Comparison of ENCODE assay signal across 25 cellular contexts in the genomic region with DNA sequence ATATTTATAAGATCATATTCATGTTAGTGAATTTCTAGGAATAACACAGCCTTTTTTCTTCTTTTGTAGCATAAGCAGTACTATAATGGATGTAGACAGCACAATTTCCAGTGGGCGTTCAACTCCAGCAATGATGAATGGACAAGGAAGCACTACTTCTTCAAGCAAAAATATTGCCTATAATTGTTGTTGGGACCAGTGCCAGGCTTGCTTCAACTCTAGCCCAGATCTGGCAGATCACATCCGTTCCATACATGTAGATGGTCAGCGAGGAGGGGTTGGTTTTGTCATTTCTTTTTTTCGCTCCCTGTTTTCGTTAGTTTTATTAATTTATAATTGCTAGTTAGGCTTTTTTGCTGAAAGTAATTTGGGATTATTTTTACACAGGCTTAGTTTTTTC. TPM values are rescaled to one million over a fixed set of nuclear protein-coding genes. Genes with fewer than 3 reads are reported as not detected.
DNase-seq lines count a peak whose midpoint lies in the region; ATAC-seq, FAIRE-seq and TF ChIP-seq lines count a peak whose summit lies in the region.
"Had no signal": no experiment of that assay in that cellular context is flagged by ENCODE, and none has a peak within 500 bp of the region (broad histone marks: within the 10 kb centered on the region; RNA-seq: fewer than 3 reads in every experiment).

No MANE protein-coding gene starts in this region.

- peaks cover 60% of the 10 kb centered on the region for H3K36me3 Mint-ChIP-seq in activated T-helper 17 cell treated with anti-CD3 and anti-CD28 coated beads, Interleukin-2, amount 50 U/mL, for 72 hours (ENCODE audit: low read depth)
- H3K36me3 Mint-ChIP-seq in nephron (ENCODE audit: low read depth) (peaks cover 52% of the 10 kb centered on the region), endodermal cell (ENCODE audit: low read depth) (peaks cover 57% of the 10 kb centered on the region)

- no peaks in the 10 kb centered on the region for H3K27me3 Mint-ChIP-seq in activated T-helper 17 cell treated with anti-CD3 and anti-CD28 coated beads, Interleukin-2, amount 50 U/mL, for 72 hours
- H3K27me3 Mint-ChIP-seq in nephron (ENCODE audit: low read depth) (no peaks in the 10 kb centered on the region), endodermal cell (ENCODE audit: insufficient read depth) (no peaks in the 10 kb centered on the region)
- H3K27me3 Mint-ChIP-seq: activated CD4-positive, alpha-beta memory T cell treated with anti-CD3 and anti-CD28 coated beads, Interleukin-2, amount 10 ng/mL, durations not matched to agents 7 days and 5 days; naive B cell had no signal

- peaks cover 20% of the 10 kb centered on the region for H3K4me1 Mint-ChIP-seq in activated T-helper 17 cell treated with anti-CD3 and anti-CD28 coated beads, Interleukin-2, amount 50 U/mL, for 72 hours
- H3K4me1 Mint-ChIP-seq in nephron (peaks cover 52% of the 10 kb centered on the region), endodermal cell (peaks cover 17% of the 10 kb centered on the region)

- DNase-seq in NCI-H1436 (lab: John Stamatoyannopoulos, UW): peak; percentile 4
- no peak for DNase-seq in NCI-H1436 treated with DMSO at 0.1 percent for 48 hours (lab: John Stamatoyannopoulos, UW)
- DNase-seq in NCI-H2227 (lab: John Stamatoyannopoulos, UW; ENCODE audit: unreplicated experiment): peak; percentile 39
- DNase-seq in endodermal cell: no peak
- no peak for DNase-seq in GM19239 (ENCODE audit: insufficient read length, low spot score)
- no peak for DNase-seq in NCI-H526 treated with DMSO at 0.1 percent for 48 hours (lab: John Stamatoyannopoulos, UW)
- DNase-seq: 8988T; activated CD4-positive, alpha-beta memory T cell treated with anti-CD3 and anti-CD28 coated beads, Interleukin-2, amount 10 ng/mL, durations not matched to agents 7 days and 5 days; activated CD4-positive, CD25-positive, alpha-beta regulatory T cell; activated gamma-delta T cell treated with Interleukin-2 at 50 U/mL for 16 hours; activated T-cell treated with anti-CD3 and anti-CD28 coated beads for 4 hours; Calu3; central memory CD4-positive, alpha-beta T cell; IMR-90; naive B cell; Peyer's patch; sigmoid colon had no signal

- peaks cover 5% of the 10 kb centered on the region for H3K9me3 ChIP-seq in endodermal cell (ENCODE audit: control insufficient read depth, low read length)
- H3K9me3 ChIP-seq: gastroesophageal sphincter, Peyer's patch, sigmoid colon had no signal

- H3K27ac ChIP-seq in endodermal cell (ENCODE audit: low read depth, low read length): no peak overlapping the region
- H3K27ac ChIP-seq: gastroesophageal sphincter, HL-60, parathyroid adenoma, Peyer's patch, sigmoid colon had no signal

- H3K36me3 ChIP-seq in endodermal cell (ENCODE audit: control insufficient read depth, insufficient read depth, low read length): peaks cover 43% of the 10 kb centered on the region

- H3K4me3 Mint-ChIP-seq in activated T-helper 17 cell treated with anti-CD3 and anti-CD28 coated beads, Interleukin-2, amount 50 U/mL, for 72 hours: peak overlapping the region; percentile 12
- peak overlapping the region in 1 of 3 experiments; percentile 30 for H3K4me3 Mint-ChIP-seq in nephron
- no peak overlapping the region for H3K4me3 Mint-ChIP-seq in endodermal cell
- H3K4me3 Mint-ChIP-seq: activated CD4-positive, alpha-beta memory T cell treated with anti-CD3 and anti-CD28 coated beads, Interleukin-2, amount 10 ng/mL, durations not matched to agents 7 days and 5 days; naive B cell; T-helper 2 cell treated with Interferon-gamma antibody and Interleukin-4, amounts not matched to agents 5 μg/mL and 100 μg/mL, for 36 hours had no signal

- H3K9me3 Mint-ChIP-seq in activated T-helper 17 cell treated with anti-CD3 and anti-CD28 coated beads, Interleukin-2, amount 50 U/mL, for 72 hours: no peaks in the 10 kb centered on the region
- H3K9me3 Mint-ChIP-seq in nephron (no peaks in the 10 kb centered on the region), endodermal cell (no peaks in the 10 kb centered on the region)
- H3K9me3 Mint-ChIP-seq: activated CD4-positive, alpha-beta memory T cell treated with anti-CD3 and anti-CD28 coated beads, Interleukin-2, amount 10 ng/mL, durations not matched to agents 7 days and 5 days; naive B cell; T-helper 2 cell treated with Interferon-gamma antibody and Interleukin-4, amounts not matched to agents 5 μg/mL and 100 μg/mL, for 36 hours had no signal

- no peak for TF ChIP-seq CTCF in nephron (IDR thresholded peaks at IDR 0.05; ENCODE audit: unreplicated experiment in 3 of 3)
- no peak for TF ChIP-seq CTCF in endodermal cell (conservative IDR thresholded peaks at IDR 0.05)

- H3K27me3 ChIP-seq in endodermal cell (ENCODE audit: control insufficient read depth, insufficient read depth, low read length, poor library complexity, severe bottlenecking): no peaks in the 10 kb centered on the region
- H3K27me3 ChIP-seq: gastroesophageal sphincter, Peyer's patch, sigmoid colon had no signal

- no peak for FAIRE-seq in GM19239 (lab: Jason Lieb, UNC)
- FAIRE-seq: keratinocyte, urothelium cell line had no signal

- H3K27ac Mint-ChIP-seq in activated T-helper 17 cell treated with anti-CD3 and anti-CD28 coated beads, Interleukin-2, amount 50 U/mL, for 72 hours: peak overlapping the region; percentile 54
- H3K27ac Mint-ChIP-seq in nephron (peak overlapping the region; percentile 78 to 85 (median 78)), endodermal cell (no peak overlapping the region)
- H3K27ac Mint-ChIP-seq: activated CD4-positive, alpha-beta memory T cell treated with anti-CD3 and anti-CD28 coated beads, Interleukin-2, amount 10 ng/mL, durations not matched to agents 7 days and 5 days had no signal

- H3K9ac ChIP-seq in endodermal cell (ENCODE audit: extremely low read depth, low read length, poor library complexity, severe bottlenecking): no peak overlapping the region
- H3K9ac ChIP-seq: parathyroid adenoma had no signal

- H3K4me1 ChIP-seq in endodermal cell (ENCODE audit: control insufficient read depth, insufficient read depth, low read length): no peaks in the 10 kb centered on the region
- H3K4me1 ChIP-seq: parathyroid adenoma had no signal

- ATAC-seq in activated T-helper 17 cell treated with anti-CD3 and anti-CD28 coated beads, Interleukin-2, amount 50 U/mL, for 72 hours (replicated peaks): no peak
- ATAC-seq: gastroesophageal sphincter had no signal

- H3K4me3 ChIP-seq in endodermal cell (ENCODE audit: low read length): no peak overlapping the region
- H3K4me3 ChIP-seq: gastroesophageal sphincter, Peyer's patch, sigmoid colon had no signal

- 93 to 100% methylated on average over 3 to 5 of the region's 5 CpGs for whole genome bisulfite sequencing in endodermal cell (ENCODE audit: insufficient coverage in 1 of 2, insufficient read length in 1 of 2), 2 experiments

RNA-seq across cellular contexts. Expression of gene AEBP2, which starts 23.1 kb away (rescaled TPM):
- 10 to 100 TPM; 65.6 to 82.9 TPM for total RNA-seq in activated T-helper 17 cell treated with anti-CD3 and anti-CD28 coated beads, Interleukin-2, amount 50 U/mL, for 72 hours
- total RNA-seq in endodermal cell: 10 to 100 TPM; 37.8 to 78.4 TPM
- polyA plus RNA-seq in endodermal cell (2013, experiment 1 of 2): 20.0 TPM
- polyA plus RNA-seq in endodermal cell (2013, experiment 2 of 2): 18.9 TPM

Comparison
In these comparisons a context has a peak if more than half of its experiments do, and no peak if none do; other contexts are left out.
1. DNase-seq: peak in NCI-H1436 (single experiment) and NCI-H2227 (single experiment); none in NCI-H1436 treated with DMSO at 0.1 percent for 48 hours (single experiment), endodermal cell (single experiment), GM19239 (single experiment) and NCI-H526 treated with DMSO at 0.1 percent for 48 hours (single experiment).